Comparison of ENCODE assay signal across 8 cellular contexts in genomic region chr15:40844543-40844981, GRCh38. TPM values are rescaled to one million over a fixed set of nuclear protein-coding genes. Genes with fewer than 3 reads are reported as not detected.
A peak's percentile ranks its signal among the peaks of the same experiment; 100 is the strongest.
DNase-seq lines count a peak whose midpoint lies in the region; ATAC-seq and TF ChIP-seq lines count a peak whose summit lies in the region.

No MANE protein-coding gene starts in this region.

- peaks cover 19% of the 10 kb centered on the region; the same call in 1 of the 2 replicates for H4K20me1 ChIP-seq in PC-3 (ENCODE audit: low read length)

- H3K9ac ChIP-seq in PC-3 (ENCODE audit: low read length) = peak overlapping the region; percentile 85

- peak overlapping the region; percentile 81 for H2AFZ ChIP-seq in PC-3 (ENCODE audit: low read length)

- POLR2A ChIA-PET in PC-3 (lab: Charles Lee; ENCODE audit: unreplicated experiment) = interaction anchor here (0.6 to 1.3 kb wide), 3 partner anchors 16 to 440 kb away, joined by 3 to 5 read pairs (median 3); partner anchors contain the start of genes DNAJC17, PPP1R14D and ZFYVE19

- no TSS peak for BruUV-seq in PC-3 (replicated peaks; lab: Mats Ljungman, UMichigan)

- H3K36me3 ChIP-seq in PC-3 (ENCODE audit: low read depth, low read length) (peaks cover 5% of the 10 kb centered on the region; the same call in 1 of the 2 replicates), ascending aorta (no peaks in the 10 kb centered on the region)

- H3K4me3 ChIP-seq in PC-3 (ENCODE audit: low read length) = peak overlapping the region; percentile 88
- peak overlapping the region; percentile 60 to 63 for H3K4me3 ChIP-seq in ascending aorta

- no peaks in the 10 kb centered on the region for H3K9me3 ChIP-seq in PC-3 (ENCODE audit: low read length)
- H3K9me3 ChIP-seq in ascending aorta = no peaks in the 10 kb centered on the region

- TF ChIP-seq CTCF in GM10266 (IDR thresholded peaks at IDR 0.05; ENCODE audit: control insufficient read depth, insufficient read depth, low read depth, missing control alignments) = no peak
- TF ChIP-seq CTCF in PC-3 (conservative IDR thresholded peaks at IDR 0.05; ENCODE audit: low read depth, low read length) = no peak
- no peak for TF ChIP-seq CTCF in ascending aorta (IDR thresholded peaks at IDR 0.05)

- peak overlapping the region; percentile 83 for H3K4me2 ChIP-seq in PC-3 (ENCODE audit: low read length)

- intact Hi-C loops in PC-3 (cut with micrococcal nuclease) = no loop called here
- intact Hi-C loops in ascending aorta (cut with DNase I) = no loop called here

- H3K79me2 ChIP-seq in PC-3 (ENCODE audit: low read length) = peaks cover 63% of the 10 kb centered on the region

- peak overlapping the region; percentile 72 for H3K27ac ChIP-seq in PC-3 (ENCODE audit: low read length)
- H3K27ac ChIP-seq in ascending aorta = no peak overlapping the region

- CTCF ChIA-PET in PC-3 (lab: Charles Lee) = interaction anchor here (0.6 to 1.6 kb wide), 6 partner anchors 12 to 61 kb away, joined by 3 to 8 read pairs (median 5); no protein-coding TSS in a partner anchor

- DNase-seq in GM10266 (ENCODE audit: extremely low spot score) (peak; percentile 69), PC-3 (peak; percentile 28), ascending aorta (ENCODE audit: low spot score in 2 of 2) (no peak), iPS-NIHi11 (ENCODE audit: low spot score) (peak; percentile 65), superior temporal gyrus (ENCODE audit: extremely low spot score) (no peak), hypothalamus (lab: John Stamatoyannopoulos, UW) (no peak)
- DNase-seq in stimulated activated CD4-positive, alpha-beta T cell treated with anti-CD3 and anti-CD28 coated beads, Interleukin-4, amount 100 ng/mL, for 48 hours (ENCODE audit: low read depth in 2 of 2) = peak; percentile 22 to 30

- ATAC-seq in PC-3 (peak; percentile 3), HG02678 (IDR thresholded peaks at IDR 0.05; ENCODE audit: unreplicated experiment) (no peak)

- no peaks in the 10 kb centered on the region for H3F3A ChIP-seq in PC-3 (ENCODE audit: low read length, unreplicated experiment)

- no peaks in the 10 kb centered on the region for H3K9me2 ChIP-seq in PC-3 (replicated peaks; ENCODE audit: low read length)

- H3K4me1 ChIP-seq in PC-3 (ENCODE audit: insufficient read depth, low read length) = peaks cover 38% of the 10 kb centered on the region
- H3K4me1 ChIP-seq in ascending aorta = peaks cover 9 to 11% of the 10 kb centered on the region in 2 donors

- H3K27me3 ChIP-seq in PC-3 (ENCODE audit: low read length) = no peaks in the 10 kb centered on the region
- no peaks in the 10 kb centered on the region for H3K27me3 ChIP-seq in ascending aorta

RNA-seq across cellular contexts. Expression of gene SPINT1, which starts 0.7 kb away (rescaled TPM):
- total RNA-seq in PC-3 (2014; rRNA removed) = 177 and 244 TPM in 2 replicates
- 1.5 TPM for total RNA-seq in ascending aorta

RNA-seq across cellular contexts. Expression of gene PPP1R14D, which starts 16.1 kb away (rescaled TPM):
- total RNA-seq in PC-3 (2014; rRNA removed) = 0.33 TPM in 1 of 2 replicates, not detected in the other
- total RNA-seq in ascending aorta = not detected

RNA-seq across cellular contexts. Expression of gene RHOV, which starts 29.5 kb away (rescaled TPM):
- 39.5 and 52.2 TPM in 2 replicates for total RNA-seq in PC-3 (2014; rRNA removed)
- total RNA-seq in ascending aorta = not detected

RNA-seq across cellular contexts. Expression of gene DNAJC17, which starts 37.3 kb away (rescaled TPM):
- total RNA-seq in PC-3 (2014; rRNA removed) = 51.2 and 53.3 TPM in 2 replicates
- 26.2 TPM for total RNA-seq in ascending aorta

RNA-seq across cellular contexts. Expression of gene ZFYVE19, which starts 37.7 kb away (rescaled TPM):
- total RNA-seq in PC-3 (2014; rRNA removed) (32.3 and 39.6 TPM in 2 replicates), ascending aorta (61.0 TPM)

Comparison
In these comparisons a context has a peak if more than half of its experiments do, and no peak if none do; other contexts are left out.
1. DNase-seq: peak in GM10266 (single experiment), PC-3 (single experiment), iPS-NIHi11 (single experiment) and stimulated activated CD4-positive, alpha-beta T cell treated with anti-CD3 and anti-CD28 coated beads, Interleukin-4, amount 100 ng/mL, for 48 hours (2 of 2); none in ascending aorta (0 of 2), superior temporal gyrus (single experiment) and hypothalamus (0 of 51).
2. RNA of gene SPINT1, which starts 0.7 kb away (total RNA-seq): 177 to 244 TPM in PC-3; 1.5 TPM in ascending aorta (single experiment); every median in the first group is over 10 times any median in the second.
3. RNA of gene RHOV, which starts 29.5 kb away (total RNA-seq): 39.5 to 52.2 TPM in PC-3; not detected in ascending aorta (single experiment); every median in the first group is over 10 times any median in the second.